29 cellular contexts compared by ENCODE assay signal in genomic region chr22:47377926-47378560, GRCh38.
DNase-seq lines count a peak whose midpoint lies in the region; ATAC-seq, FAIRE-seq and TF ChIP-seq lines count a peak whose summit lies in the region.
"Had no signal": no experiment of that assay in that cellular context is flagged by ENCODE, and none has a peak within 500 bp of the region (broad histone marks: within the 10 kb centered on the region; RNA-seq: fewer than 3 reads in every experiment).

No MANE protein-coding gene starts in this region.

- CTCF ChIA-PET in A549 (lab: Yijun Ruan, JAX) (no interaction called here), HEK293 (lab: Yijun Ruan, JAX) (no interaction called here)
- CTCF ChIA-PET in activated CD4-positive, alpha-beta memory T cell treated with anti-CD3 and anti-CD28 coated beads, Interleukin-2, amount 10 ng/mL, durations not matched to agents 7 days and 5 days (lab: Charles Lee), result no interaction called here

- no peaks in the 10 kb centered on the region for H3K4me1 Mint-ChIP-seq in chondrocyte (ENCODE audit: low read depth)
- H3K4me1 Mint-ChIP-seq in activated CD4-positive, alpha-beta memory T cell treated with anti-CD3 and anti-CD28 coated beads, Interleukin-2, amount 10 ng/mL, durations not matched to agents 7 days and 5 days, result no peaks in the 10 kb centered on the region
- H3K4me1 Mint-ChIP-seq in activated T-cell treated with anti-CD3 and anti-CD28 coated beads, Interleukin-2, amount 50 U/mL, for 72 hours (ENCODE audit: low read depth), result no peaks in the 10 kb centered on the region
- H3K4me1 Mint-ChIP-seq: CD4-positive, alpha-beta memory T cell had no signal

- H3K36me3 Mint-ChIP-seq in chondrocyte (ENCODE audit: low read depth), result no peaks in the 10 kb centered on the region
- no peaks in the 10 kb centered on the region for H3K36me3 Mint-ChIP-seq in activated CD4-positive, alpha-beta memory T cell treated with anti-CD3 and anti-CD28 coated beads, Interleukin-2, amount 10 ng/mL, durations not matched to agents 7 days and 5 days (ENCODE audit: low read depth)
- peaks cover 6 to 8% of the 10 kb centered on the region in 2 donors for H3K36me3 Mint-ChIP-seq in activated T-cell treated with anti-CD3 and anti-CD28 coated beads, Interleukin-2, amount 50 U/mL, for 72 hours (ENCODE audit: insufficient read depth in 2 of 2)
- H3K36me3 Mint-ChIP-seq: CD4-positive, alpha-beta memory T cell had no signal

- FAIRE-seq in A549 (lab: Jason Lieb, UNC), result no peak
- FAIRE-seq: GM12891, GM19239, H1, HepG2, RCC 7860 had no signal

- no peaks in the 10 kb centered on the region for H3K9me3 ChIP-seq in A549
- no peaks in the 10 kb centered on the region for H3K9me3 ChIP-seq in HEK293 (ENCODE audit: control insufficient read depth, insufficient read depth, low read depth, low read length)
- no peaks in the 10 kb centered on the region for H3K9me3 ChIP-seq in osteoblast (ENCODE audit: low read depth, low read length)
- H3K9me3 ChIP-seq: SK-N-SH had no signal

- TF ChIP-seq RAD21 in A549 (conservative IDR thresholded peaks at IDR 0.05 in 1 of 2, IDR thresholded peaks at IDR 0.05 in 1 of 2), result no peak

- TF ChIP-seq CTCF in A549 (IDR thresholded peaks at IDR 0.05) (no peak), HEK293 (tag by site-specific recombination; IDR thresholded peaks at IDR 0.05) (no peak), chondrocyte (IDR thresholded peaks at IDR 0.05) (no peak), osteoblast (IDR thresholded peaks at IDR 0.05; ENCODE audit: extremely low read depth, low read depth, low read length) (no peak)

- POLR2A ChIA-PET in A549 (lab: Yijun Ruan, JAX), result no interaction called here
- POLR2A ChIA-PET in HEK293 (lab: Yijun Ruan, JAX), result no interaction called here
- POLR2A ChIA-PET in activated CD4-positive, alpha-beta memory T cell treated with anti-CD3 and anti-CD28 coated beads, Interleukin-2, amount 10 ng/mL, durations not matched to agents 7 days and 5 days (lab: Charles Lee), result no interaction called here

- H3K4me3 ChIP-seq in A549 (no peak overlapping the region), HEK293 (ENCODE audit: low read depth, low read length) (no peak overlapping the region), osteoblast (ENCODE audit: insufficient read depth, low read length) (no peak overlapping the region)

- TF ChIP-seq POLR2A in A549 (IDR thresholded peaks at IDR 0.05; ENCODE audit: low read length), result no peak

- peaks cover 12% of the 10 kb centered on the region for H3K9me3 Mint-ChIP-seq in chondrocyte (ENCODE audit: low read depth)
- H3K9me3 Mint-ChIP-seq in activated CD4-positive, alpha-beta memory T cell treated with anti-CD3 and anti-CD28 coated beads, Interleukin-2, amount 10 ng/mL, durations not matched to agents 7 days and 5 days, result peaks cover 7% of the 10 kb centered on the region
- H3K9me3 Mint-ChIP-seq in activated T-cell treated with anti-CD3 and anti-CD28 coated beads, Interleukin-2, amount 50 U/mL, for 72 hours, result peaks cover 1 to 5% of the 10 kb centered on the region in 2 donors

- H3K27ac Mint-ChIP-seq in chondrocyte (ENCODE audit: unreplicated experiment), result no peak overlapping the region
- H3K27ac Mint-ChIP-seq in activated CD4-positive, alpha-beta memory T cell treated with anti-CD3 and anti-CD28 coated beads, Interleukin-2, amount 10 ng/mL, durations not matched to agents 7 days and 5 days, result no peak overlapping the region
- no peak overlapping the region for H3K27ac Mint-ChIP-seq in activated T-cell treated with anti-CD3 and anti-CD28 coated beads, Interleukin-2, amount 50 U/mL, for 72 hours
- H3K27ac Mint-ChIP-seq: CD4-positive, alpha-beta memory T cell had no signal

- no peak overlapping the region for H3K4me3 Mint-ChIP-seq in chondrocyte (ENCODE audit: unreplicated experiment)
- no peak overlapping the region for H3K4me3 Mint-ChIP-seq in activated CD4-positive, alpha-beta memory T cell treated with anti-CD3 and anti-CD28 coated beads, Interleukin-2, amount 10 ng/mL, durations not matched to agents 7 days and 5 days
- H3K4me3 Mint-ChIP-seq in activated T-cell treated with anti-CD3 and anti-CD28 coated beads, Interleukin-2, amount 50 U/mL, for 72 hours, result no peak overlapping the region
- H3K4me3 Mint-ChIP-seq: CD4-positive, alpha-beta memory T cell had no signal

- no peaks in the 10 kb centered on the region for H3K4me1 ChIP-seq in A549
- H3K4me1 ChIP-seq in HEK293 (ENCODE audit: control insufficient read depth, insufficient read depth, low read length), result no peaks in the 10 kb centered on the region
- no peaks in the 10 kb centered on the region for H3K4me1 ChIP-seq in osteoblast (ENCODE audit: insufficient read depth, low read length)

- no peak for DNase-seq in A549 (ENCODE audit: low read depth in 1 of 2, low spot score in 1 of 2)
- DNase-seq in chondrocyte (ENCODE audit: low spot score), result peak; percentile 38
- peak; percentile 44 for DNase-seq in osteoblast (ENCODE audit: insufficient read length, low spot score, missing footprints)
- no peak for DNase-seq in NCI-H2107 treated with DMSO at 0.1 percent for 48 hours (lab: John Stamatoyannopoulos, UW; ENCODE audit: unreplicated experiment)
- DNase-seq in activated CD4-positive, alpha-beta memory T cell treated with anti-CD3 and anti-CD28 coated beads, Interleukin-2, amount 10 ng/mL, durations not matched to agents 7 days and 5 days, result no peak
- no peak for DNase-seq in activated T-cell treated with anti-CD3 and anti-CD28 coated beads, Interleukin-2, amount 50 U/mL, for 72 hours
- DNase-seq: C1 segment of cervical spinal cord; CD4-positive, alpha-beta memory T cell; COR-L47; GDM1; HCEC 1CT; Karpas-422; NCI-H1092; NCI-H1436; NCI-H187; NCI-H2081 treated with DMSO at 0.1 percent for 48 hours; NCI-H2171 treated with DMSO at 0.1 percent for 48 hours; NCI-H446; NCI-H524 treated with DMSO at 0.1 percent for 48 hours; NCI-H774; SK-N-SH had no signal

- no peak overlapping the region for H2AFZ ChIP-seq in osteoblast (ENCODE audit: low read length)

- H3K27me3 ChIP-seq in osteoblast (ENCODE audit: insufficient read depth, low read length), result no peaks in the 10 kb centered on the region

- H3K36me3 ChIP-seq in HEK293 (ENCODE audit: control insufficient read depth in 2 of 2, insufficient read depth in 1 of 2, low read length in 2 of 2) (no peaks in the 10 kb centered on the region), osteoblast (ENCODE audit: insufficient read depth, low read length) (no peaks in the 10 kb centered on the region)

- ATAC-seq in A549 (no peak), HG02870 (IDR thresholded peaks at IDR 0.05; ENCODE audit: unreplicated experiment) (no peak)
- ATAC-seq in activated T-cell treated with anti-CD3 and anti-CD28 coated beads, Interleukin-2, amount 50 U/mL, for 72 hours (replicated peaks in 1 of 2), result no peak
- ATAC-seq: HepG2 had no signal

- no peaks in the 10 kb centered on the region for H4K20me1 ChIP-seq in osteoblast (ENCODE audit: insufficient read depth, low read length)

- H3K79me2 ChIP-seq in osteoblast (ENCODE audit: insufficient read depth, low read length), result no peaks in the 10 kb centered on the region

- no peak overlapping the region for H3K4me2 ChIP-seq in A549
- no peak overlapping the region for H3K4me2 ChIP-seq in osteoblast (ENCODE audit: insufficient read depth, low read length)
- H3K4me2 ChIP-seq: SK-N-SH had no signal

- H3K27me3 Mint-ChIP-seq in chondrocyte (ENCODE audit: low read depth), result peaks cover 2% of the 10 kb centered on the region
- H3K27me3 Mint-ChIP-seq in activated CD4-positive, alpha-beta memory T cell treated with anti-CD3 and anti-CD28 coated beads, Interleukin-2, amount 10 ng/mL, durations not matched to agents 7 days and 5 days, result no peaks in the 10 kb centered on the region
- H3K27me3 Mint-ChIP-seq in activated T-cell treated with anti-CD3 and anti-CD28 coated beads, Interleukin-2, amount 50 U/mL, for 72 hours (ENCODE audit: low read depth), result no peaks in the 10 kb centered on the region

- no peak overlapping the region for H3K27ac ChIP-seq in A549
- H3K27ac ChIP-seq in HEK293 (ENCODE audit: extremely low read depth, low read depth, low read length), result no peak overlapping the region
- H3K27ac ChIP-seq in osteoblast (ENCODE audit: low read depth, low read length), result no peak overlapping the region
- H3K27ac ChIP-seq: HL-60 had no signal

- TF ChIP-seq EP300 in A549 (IDR thresholded peaks at IDR 0.05), result no peak

- WGBS in A549 (ENCODE audit: missing lambda C conversion rate), result 5% methylated on average over 3 of the region's 5 CpGs

TF ChIP-seq in A549, 52 proteins besides CTCF, POLR2A, EP300 and RAD21:
- TF ChIP-seq ATOH8 (CRISPR knock-in tag; IDR thresholded peaks at IDR 0.05; ENCODE audit: low read depth), result no peak
- TF ChIP-seq ZFP36 (IDR thresholded peaks at IDR 0.05; ENCODE audit: borderline replicate concordance, partially characterized antibody), result peak; percentile 37

TF ChIP-seq in HEK293, 187 proteins besides CTCF, POLR2A, EP300 and RAD21:
- TF ChIP-seq GLIS1 (tag by site-specific recombination; IDR thresholded peaks at IDR 0.05) (no peak), ZIC2 (tag by site-specific recombination; IDR thresholded peaks at IDR 0.05) (peak; percentile 95)

Comparison
In these comparisons a context has a peak if more than half of its experiments do, and no peak if none do; other contexts are left out.
1. DNase-seq: peak in chondrocyte (single experiment) and osteoblast (single experiment); none in A549 (0 of 2), NCI-H2107 treated with DMSO at 0.1 percent for 48 hours (single experiment), activated CD4-positive, alpha-beta memory T cell treated with anti-CD3 and anti-CD28 coated beads, Interleukin-2, amount 10 ng/mL, durations not matched to agents 7 days and 5 days (single experiment) and activated T-cell treated with anti-CD3 and anti-CD28 coated beads, Interleukin-2, amount 50 U/mL, for 72 hours (0 of 2).